ENCODE assay signal across 22 cellular contexts in the genomic region with DNA sequence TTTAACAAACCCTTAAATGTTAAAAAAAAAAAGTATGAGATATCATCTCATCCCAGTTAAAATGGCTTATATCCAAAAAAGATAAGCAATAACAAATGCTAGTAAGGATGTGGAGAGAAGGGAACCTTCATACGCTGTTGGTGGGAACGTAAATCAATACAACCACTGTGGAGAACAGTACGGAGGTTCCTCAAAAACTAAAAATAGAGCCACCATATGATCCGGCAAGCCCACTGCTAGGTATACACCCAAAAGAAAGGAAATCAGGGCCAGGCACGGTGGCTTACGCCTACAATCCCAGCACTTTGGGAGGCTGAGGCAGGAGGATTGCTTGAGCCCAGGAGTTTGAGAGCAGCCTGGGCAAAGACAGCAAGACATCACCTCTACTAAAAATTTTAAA. TPM values are rescaled to one million over a fixed set of nuclear protein-coding genes. Genes with fewer than 3 reads are reported as not detected.
DNase-seq lines count a peak whose midpoint lies in the region; ATAC-seq and TF ChIP-seq lines count a peak whose summit lies in the region.
"Had no signal": no experiment of that assay in that cellular context is flagged by ENCODE, and none has a peak within 500 bp of the region (broad histone marks: within the 10 kb centered on the region; RNA-seq: fewer than 3 reads in every experiment).

No MANE protein-coding gene starts in this region.

- no peak for TF ChIP-seq POLR2A in suprapubic skin (IDR thresholded peaks at IDR 0.05)

- H3K9me3 Mint-ChIP-seq in memory B cell, result no peaks in the 10 kb centered on the region

- ATAC-seq in Right ventricle myocardium superior (ENCODE audit: poor library complexity) (no peak), memory B cell (ENCODE audit: low read depth) (no peak)

- intact Hi-C loops in left ventricle myocardium inferior (cut with micrococcal nuclease), result no loop called here
- intact Hi-C loops in Right ventricle myocardium superior (cut with DNase I), result loop anchor here (5.0 kb wide), 1 partner anchor 77 kb away; no protein-coding TSS in a partner anchor

- no peak overlapping the region for H2AFZ ChIP-seq in OCI-LY1 (ENCODE audit: low read length)
- H2AFZ ChIP-seq: hepatocyte had no signal

- H4K20me1 ChIP-seq in OCI-LY1 (ENCODE audit: insufficient read depth, low read length), result no peaks in the 10 kb centered on the region

- peaks cover 29% of the 10 kb centered on the region for H3K4me1 Mint-ChIP-seq in memory B cell

- WGBS in suprapubic skin, result 85% methylated on average over 6 of the region's 6 CpGs

- H3K36me3 Mint-ChIP-seq in memory B cell, result peaks cover 8% of the 10 kb centered on the region

- no peaks in the 10 kb centered on the region for H3K9me3 ChIP-seq in left ventricle myocardium inferior (replicated peaks)
- H3K9me3 ChIP-seq in OCI-LY1 (ENCODE audit: low read length), result no peaks in the 10 kb centered on the region
- H3K9me3 ChIP-seq in suprapubic skin, result no peaks in the 10 kb centered on the region
- H3K9me3 ChIP-seq: Caco-2, Peyer's patch, SJSA1, upper lobe of left lung had no signal

- DNase-seq in left ventricle myocardium inferior (no peak), Right ventricle myocardium superior (no peak), memory B cell (ENCODE audit: low spot score in 2 of 2) (no peak), suprapubic skin (ENCODE audit: low spot score in 2 of 2) (no peak), NCI-H146 treated with DMSO at 0.1 percent for 48 hours (lab: John Stamatoyannopoulos, UW; ENCODE audit: unreplicated experiment) (no peak), Ammon's horn (ENCODE audit: low spot score) (no peak), ecto neural progenitor cell (ENCODE audit: low spot score) (no peak)
- DNase-seq: activated CD4-positive, alpha-beta T cell treated with anti-CD3 and anti-CD28 coated beads for 48 hours; activated effector memory CD4-positive, alpha-beta T cell treated with anti-CD3 and anti-CD28 coated beads, Interleukin-2, amount 50 U/mL, for 16 hours; Caco-2; effector CD8-positive, alpha-beta T cell; erythroblast; foreskin fibroblast; IMR-90; MM.1S; NCI-H187 treated with DMSO at 0.1 percent for 48 hours; Peyer's patch; upper lobe of left lung had no signal

- H3K4me1 ChIP-seq in left ventricle myocardium inferior, result peaks cover 75% of the 10 kb centered on the region
- peaks cover 56% of the 10 kb centered on the region for H3K4me1 ChIP-seq in OCI-LY1 (ENCODE audit: insufficient read depth, low read length, severe bottlenecking)
- H3K4me1 ChIP-seq in suprapubic skin, result peaks cover 46% of the 10 kb centered on the region
- H3K4me1 ChIP-seq: SJSA1 had no signal

- no peak for TF ChIP-seq CTCF in left ventricle myocardium inferior (IDR thresholded peaks at IDR 0.05; ENCODE audit: borderline replicate concordance)
- no peak for TF ChIP-seq CTCF in OCI-LY1 (IDR thresholded peaks at IDR 0.05; ENCODE audit: low read length)
- TF ChIP-seq CTCF in suprapubic skin (IDR thresholded peaks at IDR 0.05), result no peak

- H3F3A ChIP-seq in OCI-LY1 (ENCODE audit: insufficient read depth, low read length), result no peaks in the 10 kb centered on the region

- H3K9ac ChIP-seq in OCI-LY1 (ENCODE audit: low read length), result peak overlapping the region; percentile 31; the same call in 1 of the 2 replicates

- no peak overlapping the region for H3K27ac Mint-ChIP-seq in memory B cell

- H3K4me3 Mint-ChIP-seq in memory B cell, result peak overlapping the region; percentile 61

- H3K9me2 ChIP-seq in OCI-LY1 (ENCODE audit: low read depth, low read length), result no peaks in the 10 kb centered on the region

- H3K27me3 ChIP-seq in left ventricle myocardium inferior (ENCODE audit: low read depth) (no peaks in the 10 kb centered on the region), OCI-LY1 (ENCODE audit: insufficient read depth, low read length) (no peaks in the 10 kb centered on the region), suprapubic skin (no peaks in the 10 kb centered on the region)
- H3K27me3 ChIP-seq: hepatocyte, Peyer's patch, SJSA1, upper lobe of left lung had no signal

- H3K27ac ChIP-seq in left ventricle myocardium inferior (replicated peaks) (peak overlapping the region; percentile 68), OCI-LY1 (ENCODE audit: low read depth, low read length, poor library complexity, severe bottlenecking) (peak overlapping the region; percentile 79), suprapubic skin (peak overlapping the region; percentile 11)
- H3K27ac ChIP-seq: 22Rv1, hepatocyte, Peyer's patch, SJSA1 had no signal

- peak overlapping the region; percentile 70 for H3K4me2 ChIP-seq in OCI-LY1 (ENCODE audit: low read length)
- H3K4me2 ChIP-seq: hepatocyte had no signal

- peaks cover 53% of the 10 kb centered on the region for H3K79me2 ChIP-seq in OCI-LY1 (ENCODE audit: insufficient read depth, low read length)

- H3K36me3 ChIP-seq in left ventricle myocardium inferior, result no peaks in the 10 kb centered on the region
- H3K36me3 ChIP-seq in OCI-LY1 (ENCODE audit: insufficient read depth, low read length), result peaks cover 10% of the 10 kb centered on the region; the same call in 1 of the 2 replicates
- no peaks in the 10 kb centered on the region for H3K36me3 ChIP-seq in suprapubic skin
- H3K36me3 ChIP-seq: Peyer's patch, upper lobe of left lung had no signal

- no peak for TF ChIP-seq EP300 in suprapubic skin (IDR thresholded peaks at IDR 0.05)

- H3K4me3 ChIP-seq in left ventricle myocardium inferior (no peak overlapping the region), OCI-LY1 (ENCODE audit: low read depth, low read length, poor library complexity, severe bottlenecking) (peak overlapping the region; percentile 83), suprapubic skin (no peak overlapping the region)
- H3K4me3 ChIP-seq: hepatocyte, Peyer's patch, SJSA1, upper lobe of left lung had no signal

- H3K27me3 Mint-ChIP-seq in memory B cell, result no peaks in the 10 kb centered on the region

RNA-seq across cellular contexts. Expression of a gene that starts 3.0 kb away (rescaled TPM):
- total RNA-seq in left ventricle myocardium inferior (13.8 TPM), Right ventricle myocardium superior (14.6 TPM), suprapubic skin (10 to 100 TPM; 28.1 to 43.6 (median 40.6) TPM)

Comparison
In these comparisons a context has a peak if more than half of its experiments do, and no peak if none do; other contexts are left out.
1. H3K27ac ChIP-seq: peak in every context shown above with its lines; median percentile 79 in OCI-LY1; 68 in left ventricle myocardium inferior; 11 in suprapubic skin.